In the genomic region with DNA sequence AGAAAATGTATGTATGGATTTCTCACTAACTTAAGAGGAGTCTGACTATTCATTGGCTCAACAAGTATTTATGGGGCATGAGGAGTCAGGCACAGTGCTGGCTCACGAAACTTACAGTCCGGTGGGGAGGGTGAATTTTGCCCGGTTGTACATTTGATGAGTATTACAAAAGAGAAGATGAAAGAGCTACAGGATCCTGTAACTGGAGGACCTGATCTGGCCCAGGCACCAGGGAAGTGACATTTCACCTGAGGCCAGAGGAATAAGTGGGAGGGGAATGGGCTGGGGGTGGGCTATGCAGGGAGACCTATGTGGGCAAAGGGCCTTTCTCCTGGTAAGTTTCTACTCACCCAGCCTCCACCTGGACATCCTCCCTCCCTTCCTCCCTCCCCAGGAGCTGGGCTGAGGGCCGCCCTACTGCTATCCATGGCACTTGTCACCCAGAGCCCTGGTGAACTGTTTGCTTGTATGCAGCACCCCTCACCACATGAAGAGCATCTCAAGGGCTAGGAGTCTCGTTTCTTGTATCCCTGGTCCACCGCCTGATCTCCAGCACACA, we compare ENCODE assay signal across 8 cellular contexts.
A peak's percentile ranks its signal among the peaks of the same experiment; 100 is the strongest.
DNase-seq lines count a peak whose midpoint lies in the region; ATAC-seq and TF ChIP-seq lines count a peak whose summit lies in the region.

No MANE protein-coding gene starts in this region.

- no peak overlapping the region for H3K4me3 ChIP-seq in muscle layer of colon (ENCODE audit: low read depth in 1 of 2, low read length in 2 of 2)
- no peak overlapping the region for H3K4me3 ChIP-seq in transverse colon

- no peak for TF ChIP-seq EP300 in transverse colon (IDR thresholded peaks at IDR 0.05; ENCODE audit: low read depth)

- no peak for ATAC-seq in HG02763 (IDR thresholded peaks at IDR 0.05; ENCODE audit: unreplicated experiment)

- H3K4me1 ChIP-seq in muscle layer of colon (ENCODE audit: insufficient read depth, low read length) (peaks cover 36% of the 10 kb centered on the region), transverse colon (peaks cover 5 to 24% (median 22%) of the 10 kb centered on the region in 4 donors)

- H3K9me3 Mint-ChIP-seq in activated naive CD4-positive, alpha-beta T cell treated with anti-CD3 and anti-CD28 coated beads, Interleukin-2, amount 10 ng/mL, durations not matched to agents 7 days and 5 days = no peaks in the 10 kb centered on the region
- no peaks in the 10 kb centered on the region for H3K9me3 Mint-ChIP-seq in activated naive CD8-positive, alpha-beta T cell (ENCODE audit: low read depth)

- no peak for TF ChIP-seq CTCF in transverse colon (IDR thresholded peaks at IDR 0.05)

- WGBS in transverse colon (ENCODE audit: low coverage in 1 of 2), 2 donors = 96 to 100% methylated on average over 3 to 6 of the region's 6 CpGs

- no peak for TF ChIP-seq POLR2A in transverse colon (IDR thresholded peaks at IDR 0.05)

- in situ Hi-C loops in transverse colon (cut with MboI; ENCODE audit: low pct_ligation_motif_present in 1 of 4, low pct_unique_long_range_greater_than_20kb in 1 of 4, low sequenced_read_pairs in 3 of 4) = loop anchor here in 1 of 4 donors (25.0 kb wide), 1 partner anchor 630 kb away; no protein-coding TSS in a partner anchor

- no peak for DNase-seq in activated naive CD4-positive, alpha-beta T cell treated with anti-CD3 and anti-CD28 coated beads, Interleukin-2, amount 10 ng/mL, durations not matched to agents 7 days and 5 days
- DNase-seq in activated naive CD4-positive, alpha-beta T cell treated with Interleukin-2 at 50 U/mL for 16 hours = no peak
- DNase-seq in transverse colon (no peak), NCI-H1436 (lab: John Stamatoyannopoulos, UW) (no peak), midbrain (lab: John Stamatoyannopoulos, UW) (no peak)

- H3K27me3 Mint-ChIP-seq in activated naive CD4-positive, alpha-beta T cell treated with anti-CD3 and anti-CD28 coated beads, Interleukin-2, amount 10 ng/mL, durations not matched to agents 7 days and 5 days = no peaks in the 10 kb centered on the region
- no peaks in the 10 kb centered on the region for H3K27me3 Mint-ChIP-seq in activated naive CD8-positive, alpha-beta T cell

- no peak overlapping the region for H3K9ac ChIP-seq in muscle layer of colon (ENCODE audit: low read length)

- H3K27ac ChIP-seq in muscle layer of colon (ENCODE audit: low read depth, low read length) (peak overlapping the region; percentile 45), transverse colon (peak overlapping the region; percentile 75 to 87 (median 86))

- H3K36me3 ChIP-seq in muscle layer of colon (ENCODE audit: insufficient read depth, low read length) (no peaks in the 10 kb centered on the region), transverse colon (no peaks in the 10 kb centered on the region)

- H3K9me3 ChIP-seq in muscle layer of colon (ENCODE audit: low read length) (no peaks in the 10 kb centered on the region), transverse colon (no peaks in the 10 kb centered on the region)

- H3K27me3 ChIP-seq in muscle layer of colon (ENCODE audit: control insufficient read depth in 1 of 2, insufficient read depth in 2 of 2, low read length in 2 of 2) (no peaks in the 10 kb centered on the region), transverse colon (no peaks in the 10 kb centered on the region)

- peak overlapping the region; percentile 20 for H3K27ac Mint-ChIP-seq in activated naive CD4-positive, alpha-beta T cell treated with anti-CD3 and anti-CD28 coated beads, Interleukin-2, amount 10 ng/mL, durations not matched to agents 7 days and 5 days
- peak overlapping the region; percentile 89 for H3K27ac Mint-ChIP-seq in activated naive CD8-positive, alpha-beta T cell

- CTCF ChIA-PET in activated naive CD4-positive, alpha-beta T cell treated with anti-CD3 and anti-CD28 coated beads, Interleukin-2, amount 10 ng/mL, durations not matched to agents 7 days and 5 days (lab: Charles Lee) = no interaction called here

- intact Hi-C loops in transverse colon (cut with DNase I; ENCODE audit: low total_unique reads) = loop anchor here (5.0 to 10.0 kb wide), 2 partner anchors 100 to 348 kb away; a partner anchor contains a TSS

- no peaks in the 10 kb centered on the region for H3K36me3 Mint-ChIP-seq in activated naive CD4-positive, alpha-beta T cell treated with anti-CD3 and anti-CD28 coated beads, Interleukin-2, amount 10 ng/mL, durations not matched to agents 7 days and 5 days
- no peaks in the 10 kb centered on the region for H3K36me3 Mint-ChIP-seq in activated naive CD8-positive, alpha-beta T cell

- H3K4me1 Mint-ChIP-seq in activated naive CD4-positive, alpha-beta T cell treated with anti-CD3 and anti-CD28 coated beads, Interleukin-2, amount 10 ng/mL, durations not matched to agents 7 days and 5 days = peaks cover 45% of the 10 kb centered on the region
- H3K4me1 Mint-ChIP-seq in activated naive CD8-positive, alpha-beta T cell (ENCODE audit: low read depth) = peaks cover 43% of the 10 kb centered on the region

- peak overlapping the region; percentile 47 for H3K4me3 Mint-ChIP-seq in activated naive CD4-positive, alpha-beta T cell treated with anti-CD3 and anti-CD28 coated beads, Interleukin-2, amount 10 ng/mL, durations not matched to agents 7 days and 5 days
- H3K4me3 Mint-ChIP-seq in activated naive CD8-positive, alpha-beta T cell = peak overlapping the region; percentile 71
